ENCODE assay signal across 1 cellular context in genomic region chr9:81549500-81550206, GRCh38.
TF ChIP-seq lines count a peak whose summit lies in the region.

No MANE protein-coding gene starts in this region.

TF ChIP-seq in HepG2, 621 proteins besides CTCF, POLR2A, EP300 and RAD21 (continued from another document and continues in another):
- TF ChIP-seq, protein P1, sequence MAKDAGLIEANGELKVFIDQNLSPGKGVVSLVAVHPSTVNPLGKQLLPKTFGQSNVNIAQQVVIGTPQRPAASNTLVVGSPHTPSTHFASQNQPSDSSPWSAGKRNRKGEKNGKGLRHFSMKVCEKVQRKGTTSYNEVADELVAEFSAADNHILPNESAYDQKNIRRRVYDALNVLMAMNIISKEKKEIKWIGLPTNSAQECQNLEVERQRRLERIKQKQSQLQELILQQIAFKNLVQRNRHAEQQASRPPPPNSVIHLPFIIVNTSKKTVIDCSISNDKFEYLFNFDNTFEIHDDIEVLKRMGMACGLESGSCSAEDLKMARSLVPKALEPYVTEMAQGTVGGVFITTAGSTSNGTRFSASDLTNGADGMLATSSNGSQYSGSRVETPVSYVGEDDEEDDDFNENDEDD (CRISPR knock-in tag; IDR thresholded peaks at IDR 0.05; ENCODE audit: borderline replicate concordance): 0 out of 2 replicates have a peak, but pooled peaks have one; percentile 14
- TF ChIP-seq NR2F6 (IDR thresholded peaks at IDR 0.05) (peak; percentile 52), NR2F6 (CRISPR knock-in tag; IDR thresholded peaks at IDR 0.05) (0 out of 2 replicates have a peak, but pooled peaks have one; percentile 7), FOXA1 (IDR thresholded peaks at IDR 0.05) (no peak), FOXA1 (CRISPR knock-in tag; IDR thresholded peaks at IDR 0.05) (peak; percentile 77), STAG1 (CRISPR knock-in tag; IDR thresholded peaks at IDR 0.05) (peak; percentile 31; the same call in 1 of the 2 replicates), ZNF496 (CRISPR knock-in tag; IDR thresholded peaks at IDR 0.05; ENCODE audit: insufficient replicate concordance) (no peak), MED1 (CRISPR knock-in tag; IDR thresholded peaks at IDR 0.05) (peak; percentile 57; the same call in 1 of the 2 replicates), SALL2 (CRISPR knock-in tag; IDR thresholded peaks at IDR 0.05) (0 out of 2 replicates have a peak, but pooled peaks have one; percentile 36), HOXA3 (CRISPR knock-in tag; IDR thresholded peaks at IDR 0.05) (peak; percentile 36; the same call in 1 of the 2 replicates), HNF4A (CRISPR knock-in tag; IDR thresholded peaks at IDR 0.05) (peak; percentile 67), ZNF746 (CRISPR knock-in tag; IDR thresholded peaks at IDR 0.05) (peak; percentile 58; the same call in 1 of the 2 replicates), ATF4 (CRISPR knock-in tag; IDR thresholded peaks at IDR 0.05) (no peak), FOXK1 (CRISPR knock-in tag; IDR thresholded peaks at IDR 0.05; ENCODE audit: borderline replicate concordance, low read depth) (peak; percentile 63; the same call in 1 of the 2 replicates), ZNF263 (CRISPR knock-in tag; IDR thresholded peaks at IDR 0.05) (peak; percentile 88), ZNF644 (CRISPR knock-in tag; IDR thresholded peaks at IDR 0.05; ENCODE audit: low read depth) (no peak), SIN3B (IDR thresholded peaks at IDR 0.05; ENCODE audit: low read length) (no peak), ZNF547 (CRISPR knock-in tag; IDR thresholded peaks at IDR 0.05) (no peak), MYPOP (CRISPR knock-in tag; IDR thresholded peaks at IDR 0.05) (peak; percentile 57; the same call in 1 of the 2 replicates), JUND (CRISPR knock-in tag; IDR thresholded peaks at IDR 0.05) (peak; percentile 53; the same call in 1 of the 2 replicates), TCF7 (IDR thresholded peaks at IDR 0.05; ENCODE audit: low read depth) (peak; percentile 71), HBP1 (CRISPR knock-in tag; IDR thresholded peaks at IDR 0.05; ENCODE audit: low read depth) (no peak), ZNF205 (CRISPR knock-in tag; IDR thresholded peaks at IDR 0.05) (peak; percentile 70), PHF21A (CRISPR knock-in tag; IDR thresholded peaks at IDR 0.05) (peak; percentile 82; the same call in 1 of the 2 replicates), HDAC2 (CRISPR knock-in tag; IDR thresholded peaks at IDR 0.05) (peak; percentile 74), ZNF816 (CRISPR knock-in tag; IDR thresholded peaks at IDR 0.05; ENCODE audit: borderline replicate concordance) (0 out of 2 replicates have a peak, but pooled peaks have one; percentile 26), RFX1 (IDR thresholded peaks at IDR 0.05) (peak; percentile 27; the same call in 1 of the 2 replicates), IRF1 (CRISPR knock-in tag; IDR thresholded peaks at IDR 0.05; ENCODE audit: low read depth) (no peak), NFIC (IDR thresholded peaks at IDR 0.05; ENCODE audit: low read length) (peak; percentile 62; the same call in 1 of the 2 replicates), ZNF468 (CRISPR knock-in tag; IDR thresholded peaks at IDR 0.05) (no peak), ZNF567 (CRISPR knock-in tag; IDR thresholded peaks at IDR 0.05; ENCODE audit: borderline replicate concordance) (0 out of 2 replicates have a peak, but pooled peaks have one; percentile 35), XBP1 (CRISPR knock-in tag; IDR thresholded peaks at IDR 0.05) (no peak), MIXL1 (CRISPR knock-in tag; IDR thresholded peaks at IDR 0.05) (0 out of 2 replicates have a peak, but pooled peaks have one; percentile 30), RARA (CRISPR knock-in tag; IDR thresholded peaks at IDR 0.05) (peak; percentile 55; the same call in 1 of the 2 replicates), ZSCAN21 (CRISPR knock-in tag; IDR thresholded peaks at IDR 0.05; ENCODE audit: borderline replicate concordance) (no peak), SNAPC5 (CRISPR knock-in tag; IDR thresholded peaks at IDR 0.05; ENCODE audit: borderline replicate concordance) (no peak), POLR2AphosphoS5 (IDR thresholded peaks at IDR 0.05; ENCODE audit: low read depth, low read length) (no peak), SALL1 (CRISPR knock-in tag; IDR thresholded peaks at IDR 0.05) (peak; percentile 65; the same call in 1 of the 2 replicates), GZF1 (CRISPR knock-in tag; IDR thresholded peaks at IDR 0.05) (0 out of 2 replicates have a peak, but pooled peaks have one; percentile 36), NFE2L1 (CRISPR knock-in tag; IDR thresholded peaks at IDR 0.05; ENCODE audit: borderline replicate concordance) (no peak)
- TF ChIP-seq, protein P2, sequence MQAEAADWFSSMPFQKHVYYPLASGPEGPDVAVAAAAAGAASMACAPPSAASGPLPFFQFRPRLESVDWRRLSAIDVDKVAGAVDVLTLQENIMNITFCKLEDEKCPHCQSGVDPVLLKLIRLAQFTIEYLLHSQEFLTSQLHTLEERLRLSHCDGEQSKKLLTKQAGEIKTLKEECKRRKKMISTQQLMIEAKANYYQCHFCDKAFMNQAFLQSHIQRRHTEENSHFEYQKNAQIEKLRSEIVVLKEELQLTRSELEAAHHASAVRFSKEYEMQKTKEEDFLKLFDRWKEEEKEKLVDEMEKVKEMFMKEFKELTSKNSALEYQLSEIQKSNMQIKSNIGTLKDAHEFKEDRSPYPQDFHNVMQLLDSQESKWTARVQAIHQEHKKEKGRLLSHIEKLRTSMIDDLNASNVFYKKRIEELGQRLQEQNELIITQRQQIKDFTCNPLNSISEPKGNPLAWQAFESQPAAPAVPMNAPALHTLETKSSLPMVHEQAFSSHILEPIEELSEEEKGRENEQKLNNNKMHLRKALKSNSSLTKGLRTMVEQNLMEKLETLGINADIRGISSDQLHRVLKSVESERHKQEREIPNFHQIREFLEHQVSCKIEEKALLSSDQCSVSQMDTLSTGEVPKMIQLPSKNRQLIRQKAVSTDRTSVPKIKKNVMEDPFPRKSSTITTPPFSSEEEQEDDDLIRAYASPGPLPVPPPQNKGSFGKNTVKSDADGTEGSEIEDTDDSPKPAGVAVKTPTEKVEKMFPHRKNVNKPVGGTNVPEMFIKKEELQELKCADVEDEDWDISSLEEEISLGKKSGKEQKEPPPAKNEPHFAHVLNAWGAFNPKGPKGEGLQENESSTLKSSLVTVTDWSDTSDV (CRISPR knock-in tag; IDR thresholded peaks at IDR 0.05): no peak
- TF ChIP-seq, protein P3, sequence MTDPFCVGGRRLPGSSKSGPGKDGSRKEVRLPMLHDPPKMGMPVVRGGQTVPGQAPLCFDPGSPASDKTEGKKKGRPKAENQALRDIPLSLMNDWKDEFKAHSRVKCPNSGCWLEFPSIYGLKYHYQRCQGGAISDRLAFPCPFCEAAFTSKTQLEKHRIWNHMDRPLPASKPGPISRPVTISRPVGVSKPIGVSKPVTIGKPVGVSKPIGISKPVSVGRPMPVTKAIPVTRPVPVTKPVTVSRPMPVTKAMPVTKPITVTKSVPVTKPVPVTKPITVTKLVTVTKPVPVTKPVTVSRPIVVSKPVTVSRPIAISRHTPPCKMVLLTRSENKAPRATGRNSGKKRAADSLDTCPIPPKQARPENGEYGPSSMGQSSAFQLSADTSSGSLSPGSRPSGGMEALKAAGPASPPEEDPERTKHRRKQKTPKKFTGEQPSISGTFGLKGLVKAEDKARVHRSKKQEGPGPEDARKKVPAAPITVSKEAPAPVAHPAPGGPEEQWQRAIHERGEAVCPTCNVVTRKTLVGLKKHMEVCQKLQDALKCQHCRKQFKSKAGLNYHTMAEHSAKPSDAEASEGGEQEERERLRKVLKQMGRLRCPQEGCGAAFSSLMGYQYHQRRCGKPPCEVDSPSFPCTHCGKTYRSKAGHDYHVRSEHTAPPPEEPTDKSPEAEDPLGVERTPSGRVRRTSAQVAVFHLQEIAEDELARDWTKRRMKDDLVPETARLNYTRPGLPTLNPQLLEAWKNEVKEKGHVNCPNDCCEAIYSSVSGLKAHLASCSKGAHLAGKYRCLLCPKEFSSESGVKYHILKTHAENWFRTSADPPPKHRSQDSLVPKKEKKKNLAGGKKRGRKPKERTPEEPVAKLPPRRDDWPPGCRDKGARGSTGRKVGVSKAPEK (CRISPR knock-in tag; IDR thresholded peaks at IDR 0.05; ENCODE audit: borderline replicate concordance): peak; percentile 39; the same call in 1 of the 2 replicates
- TF ChIP-seq, protein P4, sequence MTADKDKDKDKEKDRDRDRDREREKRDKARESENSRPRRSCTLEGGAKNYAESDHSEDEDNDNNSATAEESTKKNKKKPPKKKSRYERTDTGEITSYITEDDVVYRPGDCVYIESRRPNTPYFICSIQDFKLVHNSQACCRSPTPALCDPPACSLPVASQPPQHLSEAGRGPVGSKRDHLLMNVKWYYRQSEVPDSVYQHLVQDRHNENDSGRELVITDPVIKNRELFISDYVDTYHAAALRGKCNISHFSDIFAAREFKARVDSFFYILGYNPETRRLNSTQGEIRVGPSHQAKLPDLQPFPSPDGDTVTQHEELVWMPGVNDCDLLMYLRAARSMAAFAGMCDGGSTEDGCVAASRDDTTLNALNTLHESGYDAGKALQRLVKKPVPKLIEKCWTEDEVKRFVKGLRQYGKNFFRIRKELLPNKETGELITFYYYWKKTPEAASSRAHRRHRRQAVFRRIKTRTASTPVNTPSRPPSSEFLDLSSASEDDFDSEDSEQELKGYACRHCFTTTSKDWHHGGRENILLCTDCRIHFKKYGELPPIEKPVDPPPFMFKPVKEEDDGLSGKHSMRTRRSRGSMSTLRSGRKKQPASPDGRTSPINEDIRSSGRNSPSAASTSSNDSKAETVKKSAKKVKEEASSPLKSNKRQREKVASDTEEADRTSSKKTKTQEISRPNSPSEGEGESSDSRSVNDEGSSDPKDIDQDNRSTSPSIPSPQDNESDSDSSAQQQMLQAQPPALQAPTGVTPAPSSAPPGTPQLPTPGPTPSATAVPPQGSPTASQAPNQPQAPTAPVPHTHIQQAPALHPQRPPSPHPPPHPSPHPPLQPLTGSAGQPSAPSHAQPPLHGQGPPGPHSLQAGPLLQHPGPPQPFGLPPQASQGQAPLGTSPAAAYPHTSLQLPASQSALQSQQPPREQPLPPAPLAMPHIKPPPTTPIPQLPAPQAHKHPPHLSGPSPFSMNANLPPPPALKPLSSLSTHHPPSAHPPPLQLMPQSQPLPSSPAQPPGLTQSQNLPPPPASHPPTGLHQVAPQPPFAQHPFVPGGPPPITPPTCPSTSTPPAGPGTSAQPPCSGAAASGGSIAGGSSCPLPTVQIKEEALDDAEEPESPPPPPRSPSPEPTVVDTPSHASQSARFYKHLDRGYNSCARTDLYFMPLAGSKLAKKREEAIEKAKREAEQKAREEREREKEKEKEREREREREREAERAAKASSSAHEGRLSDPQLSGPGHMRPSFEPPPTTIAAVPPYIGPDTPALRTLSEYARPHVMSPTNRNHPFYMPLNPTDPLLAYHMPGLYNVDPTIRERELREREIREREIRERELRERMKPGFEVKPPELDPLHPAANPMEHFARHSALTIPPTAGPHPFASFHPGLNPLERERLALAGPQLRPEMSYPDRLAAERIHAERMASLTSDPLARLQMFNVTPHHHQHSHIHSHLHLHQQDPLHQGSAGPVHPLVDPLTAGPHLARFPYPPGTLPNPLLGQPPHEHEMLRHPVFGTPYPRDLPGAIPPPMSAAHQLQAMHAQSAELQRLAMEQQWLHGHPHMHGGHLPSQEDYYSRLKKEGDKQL (CRISPR knock-in tag; IDR thresholded peaks at IDR 0.05; ENCODE audit: low read depth): peak; percentile 54; the same call in 1 of the 2 replicates
- TF ChIP-seq, protein P5, sequence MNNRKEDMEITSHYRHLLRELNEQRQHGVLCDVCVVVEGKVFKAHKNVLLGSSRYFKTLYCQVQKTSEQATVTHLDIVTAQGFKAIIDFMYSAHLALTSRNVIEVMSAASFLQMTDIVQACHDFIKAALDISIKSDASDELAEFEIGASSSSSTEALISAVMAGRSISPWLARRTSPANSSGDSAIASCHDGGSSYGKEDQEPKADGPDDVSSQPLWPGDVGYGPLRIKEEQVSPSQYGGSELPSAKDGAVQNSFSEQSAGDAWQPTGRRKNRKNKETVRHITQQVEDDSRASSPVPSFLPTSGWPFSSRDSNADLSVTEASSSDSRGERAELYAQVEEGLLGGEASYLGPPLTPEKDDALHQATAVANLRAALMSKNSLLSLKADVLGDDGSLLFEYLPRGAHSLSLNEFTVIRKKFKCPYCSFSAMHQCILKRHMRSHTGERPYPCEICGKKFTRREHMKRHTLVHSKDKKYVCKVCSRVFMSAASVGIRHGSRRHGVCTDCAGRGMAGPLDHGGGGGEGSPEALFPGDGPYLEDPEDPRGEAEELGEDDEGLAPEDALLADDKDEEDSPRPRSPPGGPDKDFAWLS (CRISPR knock-in tag; IDR thresholded peaks at IDR 0.05; ENCODE audit: borderline replicate concordance): no peak
- TF ChIP-seq, protein P6, sequence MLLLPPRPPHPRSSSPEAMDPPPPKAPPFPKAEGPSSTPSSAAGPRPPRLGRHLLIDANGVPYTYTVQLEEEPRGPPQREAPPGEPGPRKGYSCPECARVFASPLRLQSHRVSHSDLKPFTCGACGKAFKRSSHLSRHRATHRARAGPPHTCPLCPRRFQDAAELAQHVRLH (CRISPR knock-in tag; IDR thresholded peaks at IDR 0.05; ENCODE audit: borderline replicate concordance, low read depth): peak; percentile 40; the same call in 1 of the 2 replicates
